Comparison of ENCODE assay signal across 15 cellular contexts in genomic region chr6:87494761-87495422, GRCh38. TPM values are rescaled to one million over a fixed set of nuclear protein-coding genes. Genes with fewer than 3 reads are reported as not detected.
DNase-seq lines count a peak whose midpoint lies in the region; ATAC-seq, FAIRE-seq and TF ChIP-seq lines count a peak whose summit lies in the region.
"Had no signal": no experiment of that assay in that cellular context is flagged by ENCODE, and none has a peak within 500 bp of the region (broad histone marks: within the 10 kb centered on the region; RNA-seq: fewer than 3 reads in every experiment).

No MANE protein-coding gene starts in this region.

- intact Hi-C loops in mucosa of descending colon (cut with DNase I, micrococcal nuclease): no loop called here

- no peak for TF ChIP-seq CTCF in mucosa of descending colon (IDR thresholded peaks at IDR 0.05)

- H3K4me3 Mint-ChIP-seq in activated T-helper 17 cell treated with anti-CD3 and anti-CD28 coated beads, Interleukin-2, amount 50 U/mL, for 72 hours: no peak overlapping the region
- H3K4me3 Mint-ChIP-seq: natural killer cell, T-helper 17 cell had no signal

- H3K4me3 ChIP-seq in mucosa of descending colon: no peak overlapping the region

- DNase-seq in mucosa of descending colon: peak; percentile 62 to 72 (median 69)
- no peak for DNase-seq in NCI-H69 (lab: John Stamatoyannopoulos, UW)
- no peak for DNase-seq in urothelium cell line (ENCODE audit: low spot score)
- DNase-seq: activated naive CD4-positive, alpha-beta T cell; KG1; natural killer cell; T-helper 17 cell had no signal

- no peak overlapping the region for H3K27ac Mint-ChIP-seq in activated T-helper 17 cell treated with anti-CD3 and anti-CD28 coated beads, Interleukin-2, amount 50 U/mL, for 72 hours
- H3K27ac Mint-ChIP-seq: natural killer cell, T-helper 17 cell had no signal

- no peaks in the 10 kb centered on the region for H3K36me3 ChIP-seq in mucosa of descending colon (ENCODE audit: low read depth)

- H3K4me1 Mint-ChIP-seq in activated T-helper 17 cell treated with anti-CD3 and anti-CD28 coated beads, Interleukin-2, amount 50 U/mL, for 72 hours: no peaks in the 10 kb centered on the region

- no peaks in the 10 kb centered on the region for H3K9me3 Mint-ChIP-seq in activated T-helper 17 cell treated with anti-CD3 and anti-CD28 coated beads, Interleukin-2, amount 50 U/mL, for 72 hours
- H3K9me3 Mint-ChIP-seq: natural killer cell had no signal

- H3K9me3 ChIP-seq in mucosa of descending colon: no peaks in the 10 kb centered on the region

- H3K4me1 ChIP-seq in mucosa of descending colon (ENCODE audit: low read depth): peaks cover 14% of the 10 kb centered on the region

- no peak for FAIRE-seq in urothelium cell line (lab: Jason Lieb, UNC)
- FAIRE-seq: bronchial epithelial cell, endometrium had no signal

- H3K27me3 Mint-ChIP-seq in activated T-helper 17 cell treated with anti-CD3 and anti-CD28 coated beads, Interleukin-2, amount 50 U/mL, for 72 hours: no peaks in the 10 kb centered on the region
- H3K27me3 Mint-ChIP-seq: T-helper 17 cell had no signal

- peaks cover 20% of the 10 kb centered on the region for H3K36me3 Mint-ChIP-seq in activated T-helper 17 cell treated with anti-CD3 and anti-CD28 coated beads, Interleukin-2, amount 50 U/mL, for 72 hours (ENCODE audit: low read depth)
- H3K36me3 Mint-ChIP-seq: natural killer cell had no signal

- peak; percentile 50 for ATAC-seq in GM18907 (IDR thresholded peaks at IDR 0.05; ENCODE audit: unreplicated experiment)
- peak; percentile 75 for ATAC-seq in GM21786 (IDR thresholded peaks at IDR 0.05; ENCODE audit: unreplicated experiment)
- ATAC-seq in HG03159 (IDR thresholded peaks at IDR 0.05; ENCODE audit: unreplicated experiment): peak; percentile 94
- peak; percentile 95 for ATAC-seq in mucosa of descending colon
- no peak for ATAC-seq in activated T-helper 17 cell treated with anti-CD3 and anti-CD28 coated beads, Interleukin-2, amount 50 U/mL, for 72 hours (replicated peaks)
- no peak for ATAC-seq in HG02763 (IDR thresholded peaks at IDR 0.05; ENCODE audit: unreplicated experiment)
- ATAC-seq: natural killer cell, sciatic nerve, T-helper 17 cell had no signal

RNA-seq across cellular contexts. Expression of gene SLC35A1, which starts 22.1 kb away (rescaled TPM):
- 10 to 100 TPM; 27.5 to 52.0 (median 31.5) TPM for total RNA-seq in mucosa of descending colon
- total RNA-seq in activated T-helper 17 cell treated with anti-CD3 and anti-CD28 coated beads, Interleukin-2, amount 50 U/mL, for 72 hours: 1 to 10 TPM; 3.3 to 9.4 TPM

Comparison
In these comparisons a context has a peak if more than half of its experiments do, and no peak if none do; other contexts are left out.
1. ATAC-seq: peak in GM18907 (single experiment), GM21786 (single experiment), HG03159 (single experiment) and mucosa of descending colon (single experiment); none in activated T-helper 17 cell treated with anti-CD3 and anti-CD28 coated beads, Interleukin-2, amount 50 U/mL, for 72 hours (single experiment) and HG02763 (single experiment).
2. DNase-seq: peak in mucosa of descending colon (3 of 3); none in NCI-H69 (single experiment) and urothelium cell line (single experiment).